8 cellular contexts compared by ENCODE assay signal in genomic region chr9:37329576-37329975, GRCh38.
DNase-seq lines count a peak whose midpoint lies in the region; ATAC-seq, FAIRE-seq and TF ChIP-seq lines count a peak whose summit lies in the region.
"Had no signal": no experiment of that assay in that cellular context is flagged by ENCODE, and none has a peak within 500 bp of the region (broad histone marks: within the 10 kb centered on the region; RNA-seq: fewer than 3 reads in every experiment).

No MANE protein-coding gene starts in this region.

- 79% methylated on average over 2 of the region's 2 CpGs for WGBS in right lobe of liver (ENCODE audit: insufficient coverage, low coverage, low lambda C conversion rate, missing lambda C conversion rate)

- peaks cover 4% of the 10 kb centered on the region for H3K4me1 Mint-ChIP-seq in nephron progenitor cell

- no peaks in the 10 kb centered on the region for H3K9me3 ChIP-seq in right lobe of liver

- ATAC-seq in right lobe of liver (peak in 1 of 4 donors; percentile 24), HG02973 (IDR thresholded peaks at IDR 0.05; ENCODE audit: unreplicated experiment) (no peak)

- H3K36me3 Mint-ChIP-seq in nephron progenitor cell (ENCODE audit: low read depth) = no peaks in the 10 kb centered on the region

- TF ChIP-seq CTCF in HFF-Myc (IDR thresholded peaks at IDR 0.05; ENCODE audit: low read depth, low read length, missing control alignments) = peak; percentile 33
- peak in 3 of 4 donors; percentile 20 to 28 (median 21) for TF ChIP-seq CTCF in right lobe of liver (IDR thresholded peaks at IDR 0.05)
- TF ChIP-seq CTCF in nephron progenitor cell (IDR thresholded peaks at IDR 0.05) = no peak

- no peak overlapping the region for H3K4me3 Mint-ChIP-seq in nephron progenitor cell

- H3K36me3 ChIP-seq in right lobe of liver = no peaks in the 10 kb centered on the region

- intact Hi-C loops in right lobe of liver (cut with DNase I) = no loop called here

- no peak overlapping the region for H3K27ac ChIP-seq in right lobe of liver
- H3K27ac ChIP-seq: parathyroid adenoma had no signal

- DNase-seq in HFF-Myc (ENCODE audit: extremely low read depth, low read depth) (no peak), SK-MEL-5 (ENCODE audit: low read depth, low spot score) (peak; percentile 58), right lobe of liver (no peak), nephron progenitor cell (no peak)
- DNase-seq in stimulated activated CD4-positive, alpha-beta T cell treated with anti-CD3 and anti-CD28 coated beads, Interleukin-1b, Interleukin-23, amount 100 ng/mL, for 48 hours = no peak

- FAIRE-seq in G401.6 (lab: Jason Lieb, UNC) = peak; percentile 93

- peaks cover 0 to 18% (median 0%) of the 10 kb centered on the region in 4 donors for H3K4me1 ChIP-seq in right lobe of liver
- H3K4me1 ChIP-seq: parathyroid adenoma had no signal

- H3K27me3 Mint-ChIP-seq in nephron progenitor cell (ENCODE audit: low read depth, poor library complexity) = no peaks in the 10 kb centered on the region

- no peak overlapping the region for H3K27ac Mint-ChIP-seq in nephron progenitor cell

- H3K4me3 ChIP-seq in HFF-Myc (replicated peaks; ENCODE audit: low read depth, low read length) (no peak overlapping the region), right lobe of liver (no peak overlapping the region)

- in situ Hi-C loops in SK-MEL-5 (cut with HindIII; ENCODE audit: low pct_unique_long_range_greater_than_20kb, low sequenced_read_pairs) = no loop called here

- H3K9me3 Mint-ChIP-seq in nephron progenitor cell = no peaks in the 10 kb centered on the region

- H3K27me3 ChIP-seq in right lobe of liver = no peaks in the 10 kb centered on the region

- TF ChIP-seq POLR2A in right lobe of liver (IDR thresholded peaks at IDR 0.05) = no peak
